Comparison of ENCODE assay signal across 9 cellular contexts in genomic region chr13:77696863-77697207, GRCh38. TPM values are rescaled to one million over a fixed set of nuclear protein-coding genes. Genes with fewer than 3 reads are reported as not detected.
DNase-seq lines count a peak whose midpoint lies in the region; ATAC-seq and TF ChIP-seq lines count a peak whose summit lies in the region.
"Had no signal": no experiment of that assay in that cellular context is flagged by ENCODE, and none has a peak within 500 bp of the region (broad histone marks: within the 10 kb centered on the region; RNA-seq: fewer than 3 reads in every experiment).

No MANE protein-coding gene starts in this region.

- H3K27ac ChIP-seq in BLaER1 (no peak overlapping the region; the same call in 1 of the 2 replicates), KOPT-K1 (ENCODE audit: low read depth, low read length, poor library complexity, severe bottlenecking) (peak overlapping the region; percentile 52), osteoblast (ENCODE audit: low read depth, low read length) (no peak overlapping the region)

- no peak for TF ChIP-seq CTCF in osteoblast (IDR thresholded peaks at IDR 0.05; ENCODE audit: extremely low read depth, low read depth, low read length)

- no peaks in the 10 kb centered on the region for H3K79me2 ChIP-seq in osteoblast (ENCODE audit: insufficient read depth, low read length)

- H3K4me2 ChIP-seq in BLaER1 (peak overlapping the region; percentile 84), osteoblast (ENCODE audit: insufficient read depth, low read length) (no peak overlapping the region)

- H2AFZ ChIP-seq in osteoblast (ENCODE audit: low read length): peak overlapping the region; percentile 22

- no peak overlapping the region for H3K9ac ChIP-seq in BLaER1
- no peak overlapping the region for H3K9ac ChIP-seq in endocrine pancreas (ENCODE audit: control insufficient read depth, insufficient read depth, low read length)

- H3K9me3 ChIP-seq in BLaER1 (no peaks in the 10 kb centered on the region), KOPT-K1 (ENCODE audit: insufficient read depth, low read length, poor library complexity, severe bottlenecking) (no peaks in the 10 kb centered on the region), endocrine pancreas (ENCODE audit: control insufficient read depth, low read length) (no peaks in the 10 kb centered on the region), osteoblast (ENCODE audit: low read depth, low read length) (no peaks in the 10 kb centered on the region)

- H3K36me3 ChIP-seq in BLaER1 (no peaks in the 10 kb centered on the region), KOPT-K1 (ENCODE audit: insufficient read depth, low read length) (no peaks in the 10 kb centered on the region), endocrine pancreas (ENCODE audit: control insufficient read depth, insufficient read depth, low read length) (no peaks in the 10 kb centered on the region), osteoblast (ENCODE audit: insufficient read depth, low read length) (no peaks in the 10 kb centered on the region)

- H3K4me3 ChIP-seq in BLaER1: peak overlapping the region; percentile 78
- H3K4me3 ChIP-seq in endocrine pancreas (ENCODE audit: control insufficient read depth, insufficient read depth, low read length): peak overlapping the region; percentile 90
- H3K4me3 ChIP-seq in osteoblast (ENCODE audit: insufficient read depth, low read length): no peak overlapping the region

- peaks cover 28% of the 10 kb centered on the region for H4K20me1 ChIP-seq in BLaER1
- H4K20me1 ChIP-seq in osteoblast (ENCODE audit: insufficient read depth, low read length): no peaks in the 10 kb centered on the region

- peaks cover 33% of the 10 kb centered on the region for H3K4me1 ChIP-seq in BLaER1
- H3K4me1 ChIP-seq in endocrine pancreas (ENCODE audit: control insufficient read depth, insufficient read depth, low read length): peaks cover 22% of the 10 kb centered on the region
- peaks cover 4% of the 10 kb centered on the region for H3K4me1 ChIP-seq in osteoblast (ENCODE audit: insufficient read depth, low read length)

- DNase-seq in osteoblast (ENCODE audit: insufficient read length, low spot score, missing footprints): no peak
- no peak for DNase-seq in RKO (ENCODE audit: low spot score)
- DNase-seq in iPS-NIHi7 (ENCODE audit: extremely low spot score): no peak
- no peak for DNase-seq in NCI-H1436 treated with DMSO at 0.1 percent for 48 hours (lab: John Stamatoyannopoulos, UW)

- ATAC-seq in GM19372 (IDR thresholded peaks at IDR 0.05; ENCODE audit: low read depth, unreplicated experiment): peak; percentile 9
- ATAC-seq: HCT116 had no signal

- H3K27me3 ChIP-seq in BLaER1 (peaks cover 9% of the 10 kb centered on the region; the same call in 1 of the 2 replicates), endocrine pancreas (ENCODE audit: control insufficient read depth, insufficient read depth, low read length) (no peaks in the 10 kb centered on the region), osteoblast (ENCODE audit: insufficient read depth, low read length) (peaks cover 44% of the 10 kb centered on the region)

RNA-seq across cellular contexts. Expression of gene SLAIN1, which starts 0.7 kb away (rescaled TPM):
- not detected in 2 replicates for total RNA-seq in osteoblast
